ENCODE assay signal across 21 cellular contexts in genomic region chr4:38621831-38622230, GRCh38. TPM values are rescaled to one million over a fixed set of nuclear protein-coding genes. Genes with fewer than 3 reads are reported as not detected.
DNase-seq lines count a peak whose midpoint lies in the region; ATAC-seq and TF ChIP-seq lines count a peak whose summit lies in the region.
"Had no signal": no experiment of that assay in that cellular context is flagged by ENCODE, and none has a peak within 500 bp of the region (broad histone marks: within the 10 kb centered on the region; RNA-seq: fewer than 3 reads in every experiment).

No MANE protein-coding gene starts in this region.

- H3K27ac ChIP-seq in PC-3 (ENCODE audit: low read length) (peak overlapping the region; percentile 87), esophagus (ENCODE audit: low read depth in 2 of 2, low read length in 1 of 2) (peak overlapping the region; percentile 50 to 85), prostate gland (peak overlapping the region; percentile 73 to 74), foreskin keratinocyte (no peak overlapping the region)
- H3K27ac ChIP-seq: coronary artery had no signal

- peak overlapping the region; percentile 33; the same call in 1 of the 2 replicates for H3K9ac ChIP-seq in PC-3 (ENCODE audit: low read length)

- intact Hi-C loops in PC-3 (cut with micrococcal nuclease) (loop anchor here (1.0 to 2.0 kb wide), 3 partner anchors 42 to 302 kb away; partner anchors contain the start of gene KLF3), prostate gland (cut with DNase I) (loop anchor here (5.0 kb wide), 1 partner anchor 40 kb away; the partner anchor contains the start of gene KLF3)

- no peak overlapping the region for H3K4me3 Mint-ChIP-seq in activated naive CD8-positive, alpha-beta T cell treated with anti-CD3 and anti-CD28 coated beads, Interleukin-2, amount 50 U/mL, for 24 hours
- H3K4me3 Mint-ChIP-seq: activated T-cell treated with anti-CD3 and anti-CD28 coated beads, Interleukin-2, amount 50 U/mL, for 4 hours; CD8-positive, alpha-beta T cell; GM23338; stimulated activated memory B cell treated with anti-CD40 and anti-IgM and Interleukin-4, amounts not matched to agents 10 μg/mL and 1 μg/mL and 100 μg/mL, for 72 hours; T-helper 1 cell treated with Interleukin-12 subunit alpha and Interleukin-12 subunit beta and Interleukin-4 antibody, amounts not matched to agents 30 μg/mL and 1 μg/mL, for 36 hours had no signal

- ATAC-seq in PC-3: no peak
- no peak for ATAC-seq in activated naive CD8-positive, alpha-beta T cell treated with anti-CD3 and anti-CD28 coated beads, Interleukin-2, amount 50 U/mL, for 24 hours
- ATAC-seq in foreskin keratinocyte: no peak
- ATAC-seq in esophagus mucosa: no peak
- ATAC-seq in HG03097 (IDR thresholded peaks at IDR 0.05; ENCODE audit: low FRiP score, unreplicated experiment): no peak
- ATAC-seq: activated T-cell treated with anti-CD3 and anti-CD28 coated beads, Interleukin-2, amount 50 U/mL, for 4 hours; CD8-positive, alpha-beta T cell; GM23338; stimulated activated memory B cell treated with anti-CD40 and anti-IgM and Interleukin-4, amounts not matched to agents 10 μg/mL and 1 μg/mL and 100 μg/mL, for 72 hours had no signal

- no peaks in the 10 kb centered on the region for H4K20me1 ChIP-seq in PC-3 (ENCODE audit: low read length)

- no peak for TF ChIP-seq POLR2A in prostate gland (IDR thresholded peaks at IDR 0.05)

- no peaks in the 10 kb centered on the region for H3K79me2 ChIP-seq in PC-3 (ENCODE audit: low read length)

- H3K36me3 Mint-ChIP-seq in activated naive CD8-positive, alpha-beta T cell treated with anti-CD3 and anti-CD28 coated beads, Interleukin-2, amount 50 U/mL, for 24 hours (ENCODE audit: low read depth): no peaks in the 10 kb centered on the region
- H3K36me3 Mint-ChIP-seq: CD8-positive, alpha-beta T cell; stimulated activated memory B cell treated with anti-CD40 and anti-IgM and Interleukin-4, amounts not matched to agents 10 μg/mL and 1 μg/mL and 100 μg/mL, for 72 hours had no signal

- no peak overlapping the region for H2AFZ ChIP-seq in PC-3 (ENCODE audit: low read length)
- H2AFZ ChIP-seq: GM23338 had no signal

- POLR2A ChIA-PET in PC-3 (lab: Charles Lee; ENCODE audit: unreplicated experiment): no interaction called here

- peaks cover 6% of the 10 kb centered on the region for H3K4me1 Mint-ChIP-seq in activated naive CD8-positive, alpha-beta T cell treated with anti-CD3 and anti-CD28 coated beads, Interleukin-2, amount 50 U/mL, for 24 hours
- H3K4me1 Mint-ChIP-seq: stimulated activated memory B cell treated with anti-CD40 and anti-IgM and Interleukin-4, amounts not matched to agents 10 μg/mL and 1 μg/mL and 100 μg/mL, for 72 hours had no signal

- H3K27ac Mint-ChIP-seq in activated naive CD8-positive, alpha-beta T cell treated with anti-CD3 and anti-CD28 coated beads, Interleukin-2, amount 50 U/mL, for 24 hours: no peak overlapping the region
- H3K27ac Mint-ChIP-seq: CD8-positive, alpha-beta T cell; GM23338; stimulated activated memory B cell treated with anti-CD40 and anti-IgM and Interleukin-4, amounts not matched to agents 10 μg/mL and 1 μg/mL and 100 μg/mL, for 72 hours; T-helper 1 cell treated with Interleukin-12 subunit alpha and Interleukin-12 subunit beta and Interleukin-4 antibody, amounts not matched to agents 30 μg/mL and 1 μg/mL, for 36 hours had no signal

- H3K27me3 ChIP-seq in PC-3 (ENCODE audit: low read length) (no peaks in the 10 kb centered on the region), esophagus (ENCODE audit: control insufficient read depth in 1 of 2, insufficient read depth in 2 of 2, low read length in 2 of 2) (no peaks in the 10 kb centered on the region), prostate gland (replicated peaks; ENCODE audit: insufficient read depth) (no peaks in the 10 kb centered on the region), foreskin keratinocyte (no peaks in the 10 kb centered on the region)

- no peaks in the 10 kb centered on the region for H3K9me2 ChIP-seq in PC-3 (replicated peaks; ENCODE audit: low read length)

- TF ChIP-seq CTCF in PC-3 (conservative IDR thresholded peaks at IDR 0.05; ENCODE audit: low read depth, low read length) (no peak), prostate gland (IDR thresholded peaks at IDR 0.05) (no peak), foreskin keratinocyte (conservative IDR thresholded peaks at IDR 0.05) (no peak)

- no peaks in the 10 kb centered on the region for H3K36me3 ChIP-seq in PC-3 (ENCODE audit: low read depth, low read length)
- H3K36me3 ChIP-seq in esophagus (ENCODE audit: control insufficient read depth in 2 of 2, insufficient read depth in 2 of 2, low read length in 1 of 2): no peaks in the 10 kb centered on the region
- H3K36me3 ChIP-seq in prostate gland: no peaks in the 10 kb centered on the region

- no peak overlapping the region for H3K4me3 ChIP-seq in PC-3 (ENCODE audit: low read length)
- no peak overlapping the region for H3K4me3 ChIP-seq in esophagus (ENCODE audit: low read depth in 1 of 2, low read length in 2 of 2)
- H3K4me3 ChIP-seq in prostate gland: no peak overlapping the region
- H3K4me3 ChIP-seq: coronary artery, GM23338 had no signal

- peak overlapping the region; percentile 81 for H3K4me2 ChIP-seq in PC-3 (ENCODE audit: low read length)
- H3K4me2 ChIP-seq: GM23338 had no signal

- DNase-seq in PC-3 (no peak), prostate gland (ENCODE audit: low spot score) (peak; percentile 43), foreskin keratinocyte (no peak)
- no peak for DNase-seq in activated naive CD8-positive, alpha-beta T cell treated with anti-CD3 and anti-CD28 coated beads, Interleukin-2, amount 50 U/mL, for 24 hours
- DNase-seq: activated CD4-positive, alpha-beta T cell treated with anti-CD3 and anti-CD28 coated beads for 4 hours; activated naive CD4-positive, alpha-beta T cell treated with Interleukin-2 at 50 U/mL for 16 hours; activated T-cell treated with anti-CD3 and anti-CD28 coated beads, Interleukin-2, amount 50 U/mL, for 4 hours; CD8-positive, alpha-beta T cell; GDM1; Kasumi-1; NCI-H2171 treated with DMSO at 0.1 percent for 48 hours; NCI-H524; NK-92 treated with Interleukin-12 subunit alpha and Interleukin-12 subunit beta, amount 100 ng/mL, for 24 hours; stimulated activated CD4-positive, alpha-beta T cell treated with anti-CD3 and anti-CD28 coated beads, Interleukin-4, amount 100 ng/mL, for 1 hour had no signal

- no peaks in the 10 kb centered on the region for H3K9me3 ChIP-seq in PC-3 (ENCODE audit: low read length)
- no peaks in the 10 kb centered on the region for H3K9me3 ChIP-seq in esophagus (ENCODE audit: control insufficient read depth in 2 of 2, insufficient read depth in 1 of 2, low read depth in 1 of 2, low read length in 1 of 2)
- H3K9me3 ChIP-seq in prostate gland: no peaks in the 10 kb centered on the region

- H3K27me3 Mint-ChIP-seq in activated naive CD8-positive, alpha-beta T cell treated with anti-CD3 and anti-CD28 coated beads, Interleukin-2, amount 50 U/mL, for 24 hours: no peaks in the 10 kb centered on the region
- H3K27me3 Mint-ChIP-seq: stimulated activated memory B cell treated with anti-CD40 and anti-IgM and Interleukin-4, amounts not matched to agents 10 μg/mL and 1 μg/mL and 100 μg/mL, for 72 hours had no signal

- CTCF ChIA-PET in PC-3 (lab: Charles Lee): no interaction called here

- H3K9me3 Mint-ChIP-seq in activated naive CD8-positive, alpha-beta T cell treated with anti-CD3 and anti-CD28 coated beads, Interleukin-2, amount 50 U/mL, for 24 hours: no peaks in the 10 kb centered on the region
- H3K9me3 Mint-ChIP-seq: activated T-cell treated with anti-CD3 and anti-CD28 coated beads, Interleukin-2, amount 50 U/mL, for 4 hours; CD8-positive, alpha-beta T cell; stimulated activated memory B cell treated with anti-CD40 and anti-IgM and Interleukin-4, amounts not matched to agents 10 μg/mL and 1 μg/mL and 100 μg/mL, for 72 hours had no signal

- H3K4me1 ChIP-seq in PC-3 (ENCODE audit: insufficient read depth, low read length): peaks cover 23% of the 10 kb centered on the region
- H3K4me1 ChIP-seq in esophagus (ENCODE audit: control insufficient read depth in 2 of 2, insufficient read depth in 2 of 2, low read length in 1 of 2): no peaks in the 10 kb centered on the region
- no peaks in the 10 kb centered on the region for H3K4me1 ChIP-seq in prostate gland (replicated peaks)
- peaks cover 8% of the 10 kb centered on the region for H3K4me1 ChIP-seq in foreskin keratinocyte

- WGBS in esophagus, 2 donors: 79 to 87% methylated on average over 6 of the region's 6 CpGs
- WGBS in prostate gland: 64% methylated on average over 6 of the region's 6 CpGs

- H3F3A ChIP-seq in PC-3 (ENCODE audit: low read length, unreplicated experiment): no peaks in the 10 kb centered on the region

- BruUV-seq in PC-3 (replicated peaks; lab: Mats Ljungman, UMichigan): no TSS peak

RNA-seq across cellular contexts. Expression of gene KLF3, which starts 42.2 kb away (rescaled TPM):
- total RNA-seq in PC-3 (2014; rRNA removed): 12.4 and 14.6 TPM in 2 replicates
- 10 to 100 TPM; 20.6 to 36.2 TPM for polyA plus RNA-seq in esophagus
- total RNA-seq in prostate gland: 10 to 100 TPM; 47.7 to 55.4 TPM
- total RNA-seq in foreskin keratinocyte: 29.1 and 30.1 TPM in 2 replicates
- 8.0 and 9.4 TPM in 2 replicates for polyA plus RNA-seq in foreskin keratinocyte
- 77.8 TPM for total RNA-seq in esophagus mucosa
